In the genomic region with DNA sequence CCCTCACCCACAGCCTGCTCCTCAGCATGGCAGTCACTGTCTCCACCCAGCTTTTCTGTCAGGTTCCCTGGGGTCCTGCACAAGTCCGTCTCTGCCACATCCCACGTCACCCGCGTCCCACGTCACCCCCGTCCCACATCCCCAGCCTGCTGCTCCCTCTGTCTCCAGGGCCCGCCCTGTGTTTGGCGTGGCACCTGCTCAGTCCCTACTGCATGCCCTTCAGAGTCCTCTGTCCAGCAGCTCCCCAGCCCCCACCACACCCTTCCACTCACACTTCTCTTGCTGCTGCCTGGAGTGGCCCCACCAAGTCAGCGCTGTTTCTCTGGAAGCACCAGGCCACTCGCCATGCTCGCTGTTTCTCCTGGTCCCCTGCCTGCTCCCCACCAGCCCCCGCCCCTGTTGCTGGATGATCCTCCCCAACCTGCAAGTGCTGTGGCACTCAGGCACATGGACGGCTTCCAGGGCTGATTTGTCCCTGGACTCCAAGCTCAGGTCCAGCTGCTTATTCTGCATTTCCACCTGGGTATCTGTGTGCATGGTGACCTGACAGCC, we compare ENCODE assay signal across 23 cellular contexts.
"Had no signal": no experiment of that assay in that cellular context is flagged by ENCODE, and none has a peak within 500 bp of the region (broad histone marks: within the 10 kb centered on the region; RNA-seq: fewer than 3 reads in every experiment).

No MANE protein-coding gene starts in this region.

- ATAC-seq: activated CD4-positive, CD25-positive, alpha-beta regulatory T cell treated with anti-CD3 and anti-CD28 coated beads, Interleukin-2, amount 50 U/mL, for 24 hours; activated T-helper 17 cell treated with anti-CD3 and anti-CD28 coated beads, Interleukin-2, amount 50 U/mL, for 72 hours; effector memory CD8-positive, alpha-beta T cell; left colon; T-cell had no signal

- H3K27ac ChIP-seq: colonic mucosa, dorsolateral prefrontal cortex, esophagus muscularis mucosa, thyroid gland, VCaP had no signal

- H3K4me3 ChIP-seq: colonic mucosa, dorsolateral prefrontal cortex, esophagus muscularis mucosa, lung, thyroid gland had no signal

- DNase-seq: activated CD4-positive, alpha-beta memory T cell treated with anti-CD3 and anti-CD28 coated beads, Interleukin-2, amount 10 ng/mL, durations not matched to agents 7 days and 5 days; activated CD4-positive, alpha-beta T cell treated with anti-CD3 and anti-CD28 coated beads, Interleukin-2, amount 10 ng/mL, durations not matched to agents 24 days and 14 days; colonic mucosa; dorsolateral prefrontal cortex; effector memory CD8-positive, alpha-beta T cell; glutamatergic neuron; hypothalamus; left colon; stimulated activated CD4-positive, alpha-beta T cell treated with anti-CD3 and anti-CD28 coated beads, Interleukin-12 subunit alpha, Interleukin-12 subunit beta, amount 100 ng/mL, for 4 hours; stimulated activated CD4-positive, alpha-beta T cell treated with anti-CD3 and anti-CD28 coated beads, Interleukin-4, amount 100 ng/mL, for 4 hours; substantia nigra; T-cell; thyroid gland had no signal

- H3K9me3 Mint-ChIP-seq: activated CD4-positive, alpha-beta memory T cell treated with anti-CD3 and anti-CD28 coated beads, Interleukin-2, amount 10 ng/mL, durations not matched to agents 7 days and 5 days; activated CD4-positive, alpha-beta T cell treated with anti-CD3 and anti-CD28 coated beads, Interleukin-2, amount 10 ng/mL, durations not matched to agents 24 days and 14 days; activated T-helper 17 cell treated with anti-CD3 and anti-CD28 coated beads, Interleukin-2, amount 50 U/mL, for 72 hours; effector memory CD8-positive, alpha-beta T cell; natural killer cell treated with Interleukin-12 subunit alpha and Interleukin-12 subunit beta and Interleukin-15 and Interleukin-18, amount 100 ng/mL, for 72 hours; stimulated activated naive CD8-positive, alpha-beta T cell treated with anti-CD3 and anti-CD28 coated beads, Interleukin-15, Interleukin-2, amounts not matched to agents 100 ng/mL and 50 ng/mL, for 24 hours; T-cell; T-helper 2 cell treated with Interferon-gamma antibody and Interleukin-4, amounts not matched to agents 5 μg/mL and 100 μg/mL, for 36 hours had no signal

- H3K4me3 Mint-ChIP-seq: activated CD4-positive, alpha-beta memory T cell treated with anti-CD3 and anti-CD28 coated beads, Interleukin-2, amount 10 ng/mL, durations not matched to agents 7 days and 5 days; activated CD4-positive, alpha-beta T cell treated with anti-CD3 and anti-CD28 coated beads, Interleukin-2, amount 10 ng/mL, durations not matched to agents 24 days and 14 days; activated naive CD8-positive, alpha-beta T cell; activated T-helper 17 cell treated with anti-CD3 and anti-CD28 coated beads, Interleukin-2, amount 50 U/mL, for 72 hours; effector memory CD8-positive, alpha-beta T cell; natural killer cell treated with Interleukin-12 subunit alpha and Interleukin-12 subunit beta and Interleukin-15 and Interleukin-18, amount 100 ng/mL, for 72 hours; stimulated activated naive CD8-positive, alpha-beta T cell treated with anti-CD3 and anti-CD28 coated beads, Interleukin-15, Interleukin-2, amounts not matched to agents 100 ng/mL and 50 ng/mL, for 24 hours; T-cell; T-helper 2 cell treated with Interferon-gamma antibody and Interleukin-4, amounts not matched to agents 5 μg/mL and 100 μg/mL, for 36 hours had no signal

- H3K9me3 ChIP-seq: colonic mucosa, esophagus muscularis mucosa, thyroid gland had no signal

- H3K4me1 Mint-ChIP-seq: activated CD4-positive, alpha-beta memory T cell treated with anti-CD3 and anti-CD28 coated beads, Interleukin-2, amount 10 ng/mL, durations not matched to agents 7 days and 5 days; activated CD4-positive, alpha-beta T cell treated with anti-CD3 and anti-CD28 coated beads, Interleukin-2, amount 10 ng/mL, durations not matched to agents 24 days and 14 days; T-cell had no signal

- H3K27me3 ChIP-seq: colonic mucosa, dorsolateral prefrontal cortex, esophagus muscularis mucosa, thyroid gland had no signal

- H3K4me1 ChIP-seq: colonic mucosa, thyroid gland had no signal

- H3K27me3 Mint-ChIP-seq: activated CD4-positive, alpha-beta memory T cell treated with anti-CD3 and anti-CD28 coated beads, Interleukin-2, amount 10 ng/mL, durations not matched to agents 7 days and 5 days; activated CD4-positive, alpha-beta T cell treated with anti-CD3 and anti-CD28 coated beads, Interleukin-2, amount 10 ng/mL, durations not matched to agents 24 days and 14 days; activated naive CD8-positive, alpha-beta T cell; activated T-helper 17 cell treated with anti-CD3 and anti-CD28 coated beads, Interleukin-2, amount 50 U/mL, for 72 hours; effector memory CD8-positive, alpha-beta T cell; natural killer cell treated with Interleukin-12 subunit alpha and Interleukin-12 subunit beta and Interleukin-15 and Interleukin-18, amount 100 ng/mL, for 72 hours; progenitor cell of endocrine pancreas; stimulated activated naive CD8-positive, alpha-beta T cell treated with anti-CD3 and anti-CD28 coated beads, Interleukin-15, Interleukin-2, amounts not matched to agents 100 ng/mL and 50 ng/mL, for 24 hours; T-cell had no signal

- H3K27ac Mint-ChIP-seq: activated CD4-positive, alpha-beta memory T cell treated with anti-CD3 and anti-CD28 coated beads, Interleukin-2, amount 10 ng/mL, durations not matched to agents 7 days and 5 days; activated CD4-positive, alpha-beta T cell treated with anti-CD3 and anti-CD28 coated beads, Interleukin-2, amount 10 ng/mL, durations not matched to agents 24 days and 14 days; activated T-helper 17 cell treated with anti-CD3 and anti-CD28 coated beads, Interleukin-2, amount 50 U/mL, for 72 hours; effector memory CD8-positive, alpha-beta T cell; natural killer cell treated with Interleukin-12 subunit alpha and Interleukin-12 subunit beta and Interleukin-15 and Interleukin-18, amount 100 ng/mL, for 72 hours; progenitor cell of endocrine pancreas; stimulated activated naive CD8-positive, alpha-beta T cell treated with anti-CD3 and anti-CD28 coated beads, Interleukin-15, Interleukin-2, amounts not matched to agents 100 ng/mL and 50 ng/mL, for 24 hours; T-cell; T-helper 2 cell treated with Interferon-gamma antibody and Interleukin-4, amounts not matched to agents 5 μg/mL and 100 μg/mL, for 36 hours had no signal
